Comparison of ENCODE assay signal across 12 cellular contexts in genomic region chr6:25660512-25660911, GRCh38. TPM values are rescaled to one million over a fixed set of nuclear protein-coding genes. Genes with fewer than 3 reads are reported as not detected.
DNase-seq lines count a peak whose midpoint lies in the region; ATAC-seq, FAIRE-seq and TF ChIP-seq lines count a peak whose summit lies in the region.
"Had no signal": no experiment of that assay in that cellular context is flagged by ENCODE, and none has a peak within 500 bp of the region (broad histone marks: within the 10 kb centered on the region; RNA-seq: fewer than 3 reads in every experiment).

No MANE protein-coding gene starts in this region.

- H3K27me3 ChIP-seq in SJCRH30 = no peaks in the 10 kb centered on the region

- no peaks in the 10 kb centered on the region for H3K9me3 ChIP-seq in SJCRH30 (replicated peaks)
- H3K9me3 ChIP-seq: HAP-1 had no signal

- DNase-seq in AG08395 (ENCODE audit: low spot score) (peak; percentile 52), H54 (ENCODE audit: insufficient read length, low spot score) (peak; percentile 67), SJCRH30 (peak; percentile 42 to 53), glomerular visceral epithelial cell (ENCODE audit: extremely low spot score) (peak; percentile 69), midbrain (lab: John Stamatoyannopoulos, UW) (no peak)
- DNase-seq: NCI-H446 treated with DMSO at 0.1 percent for 48 hours, right cardiac atrium had no signal

- H3K4me3 ChIP-seq in SJCRH30 = no peak overlapping the region
- H3K4me3 ChIP-seq: HAP-1 had no signal

- H3K4me1 ChIP-seq in SJCRH30 = peaks cover 18% of the 10 kb centered on the region
- H3K4me1 ChIP-seq: HAP-1 had no signal

- ATAC-seq in GM21423 (IDR thresholded peaks at IDR 0.05; ENCODE audit: unreplicated experiment) (no peak), GM19351 (IDR thresholded peaks at IDR 0.05; ENCODE audit: unreplicated experiment) (no peak), HG02938 (IDR thresholded peaks at IDR 0.05; ENCODE audit: unreplicated experiment) (no peak)

- peak; percentile 99 for FAIRE-seq in H54 (lab: Jason Lieb, UNC)

- H3K27ac ChIP-seq in SJCRH30 = peak overlapping the region; percentile 71

- TF ChIP-seq POLR2A in H54 (IDR thresholded peaks at IDR 0.05; ENCODE audit: low read depth, low read length) = no peak

- no peaks in the 10 kb centered on the region for H3K36me3 ChIP-seq in SJCRH30
- H3K36me3 ChIP-seq: HAP-1 had no signal

RNA-seq across cellular contexts. Expression of gene SCGN, which starts 8.5 kb away (rescaled TPM):
- total RNA-seq in SJCRH30 (2014; rRNA removed; shearing (Covaris generic)) = not detected in 2 replicates
- total RNA-seq: activated T-helper 2 cell treated with anti-CD3 and anti-CD28 coated beads, Interferon-gamma antibody, Interleukin-2, Interleukin-4, amounts not matched to agents 10 μg/mL and 5 μg/mL and 100 μg/mL, durations not matched to agents 14 hours and 24 hours and 36 hours had no signal
